In the genomic region with DNA sequence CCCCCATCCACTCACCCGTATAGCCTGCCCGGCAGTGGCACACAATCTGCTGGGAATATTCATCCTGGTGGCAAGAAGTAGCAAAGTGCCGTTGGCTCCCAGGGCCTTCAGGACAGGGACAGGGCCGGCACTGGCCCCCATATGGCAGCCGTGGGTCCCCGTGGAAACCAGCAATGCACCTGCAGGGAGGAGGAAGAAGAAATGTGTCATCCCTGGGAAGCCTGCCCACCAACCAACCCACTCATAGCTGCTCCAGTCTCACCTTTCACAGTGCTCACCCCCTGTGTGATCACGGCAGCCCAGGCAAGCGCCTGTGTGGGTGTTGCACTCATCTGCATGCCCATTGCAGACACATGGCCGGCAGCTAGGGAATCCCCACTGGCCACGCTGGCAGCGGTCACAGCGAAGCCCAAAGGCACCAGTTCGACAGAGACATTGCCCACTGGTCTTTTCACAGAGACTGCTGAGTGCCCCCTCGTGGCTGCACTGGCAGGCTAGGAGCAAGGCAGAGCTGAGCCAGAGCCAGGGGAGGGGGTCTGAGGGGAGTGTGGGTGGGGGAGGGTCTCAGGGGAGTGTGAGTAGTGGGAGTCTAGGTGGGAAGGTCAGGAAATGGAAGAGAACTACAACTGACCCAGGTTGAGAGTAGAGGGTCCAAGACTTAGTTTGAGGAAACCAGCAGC, we compare ENCODE assay signal across 2 cellular contexts.
TF ChIP-seq lines count a peak whose summit lies in the region.

No MANE protein-coding gene starts in this region.

TF ChIP-seq in SK-N-SH, 30 proteins besides CTCF, POLR2A, EP300 and RAD21:
- TF ChIP-seq, protein P1, sequence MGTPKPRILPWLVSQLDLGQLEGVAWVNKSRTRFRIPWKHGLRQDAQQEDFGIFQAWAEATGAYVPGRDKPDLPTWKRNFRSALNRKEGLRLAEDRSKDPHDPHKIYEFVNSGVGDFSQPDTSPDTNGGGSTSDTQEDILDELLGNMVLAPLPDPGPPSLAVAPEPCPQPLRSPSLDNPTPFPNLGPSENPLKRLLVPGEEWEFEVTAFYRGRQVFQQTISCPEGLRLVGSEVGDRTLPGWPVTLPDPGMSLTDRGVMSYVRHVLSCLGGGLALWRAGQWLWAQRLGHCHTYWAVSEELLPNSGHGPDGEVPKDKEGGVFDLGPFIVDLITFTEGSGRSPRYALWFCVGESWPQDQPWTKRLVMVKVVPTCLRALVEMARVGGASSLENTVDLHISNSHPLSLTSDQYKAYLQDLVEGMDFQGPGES (IDR thresholded peaks at IDR 0.05; ENCODE audit: low read depth, low read length): no peak
- TF ChIP-seq TEAD4 (IDR thresholded peaks at IDR 0.05; ENCODE audit: borderline replicate concordance, insufficient read depth): no peak
- no peak for TF ChIP-seq FOXM1 (IDR thresholded peaks at IDR 0.05; ENCODE audit: low read depth)
- no peak for TF ChIP-seq TCF12 (IDR thresholded peaks at IDR 0.05)
- TF ChIP-seq, protein P2, sequence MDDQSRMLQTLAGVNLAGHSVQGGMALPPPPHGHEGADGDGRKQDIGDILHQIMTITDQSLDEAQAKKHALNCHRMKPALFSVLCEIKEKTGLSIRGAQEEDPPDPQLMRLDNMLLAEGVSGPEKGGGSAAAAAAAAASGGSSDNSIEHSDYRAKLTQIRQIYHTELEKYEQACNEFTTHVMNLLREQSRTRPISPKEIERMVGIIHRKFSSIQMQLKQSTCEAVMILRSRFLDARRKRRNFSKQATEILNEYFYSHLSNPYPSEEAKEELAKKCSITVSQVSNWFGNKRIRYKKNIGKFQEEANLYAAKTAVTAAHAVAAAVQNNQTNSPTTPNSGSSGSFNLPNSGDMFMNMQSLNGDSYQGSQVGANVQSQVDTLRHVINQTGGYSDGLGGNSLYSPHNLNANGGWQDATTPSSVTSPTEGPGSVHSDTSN (IDR thresholded peaks at IDR 0.05): no peak
- no peak for TF ChIP-seq MXI1 (IDR thresholded peaks at IDR 0.05; ENCODE audit: low read depth, low read length)
- no peak for TF ChIP-seq SMC3 (IDR thresholded peaks at IDR 0.05; ENCODE audit: low read depth, low read length)
- TF ChIP-seq POLR2AphosphoS5 (IDR thresholded peaks at IDR 0.05; ENCODE audit: low read depth, low read length): no peak
- no peak for TF ChIP-seq EZH2phosphoT487 (IDR thresholded peaks at IDR 0.05; ENCODE audit: borderline replicate concordance, low read depth)
- TF ChIP-seq, protein P3, sequence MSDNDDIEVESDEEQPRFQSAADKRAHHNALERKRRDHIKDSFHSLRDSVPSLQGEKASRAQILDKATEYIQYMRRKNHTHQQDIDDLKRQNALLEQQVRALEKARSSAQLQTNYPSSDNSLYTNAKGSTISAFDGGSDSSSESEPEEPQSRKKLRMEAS (IDR thresholded peaks at IDR 0.05; ENCODE audit: low read depth): no peak
- no peak for TF ChIP-seq JUND (IDR thresholded peaks at IDR 0.05)
- no peak for TF ChIP-seq TAF1 (IDR thresholded peaks at IDR 0.05; ENCODE audit: borderline replicate concordance, low read depth, low read length)
- TF ChIP-seq YY1 (IDR thresholded peaks at IDR 0.05; ENCODE audit: low read depth): no peak
- TF ChIP-seq, protein P4, sequence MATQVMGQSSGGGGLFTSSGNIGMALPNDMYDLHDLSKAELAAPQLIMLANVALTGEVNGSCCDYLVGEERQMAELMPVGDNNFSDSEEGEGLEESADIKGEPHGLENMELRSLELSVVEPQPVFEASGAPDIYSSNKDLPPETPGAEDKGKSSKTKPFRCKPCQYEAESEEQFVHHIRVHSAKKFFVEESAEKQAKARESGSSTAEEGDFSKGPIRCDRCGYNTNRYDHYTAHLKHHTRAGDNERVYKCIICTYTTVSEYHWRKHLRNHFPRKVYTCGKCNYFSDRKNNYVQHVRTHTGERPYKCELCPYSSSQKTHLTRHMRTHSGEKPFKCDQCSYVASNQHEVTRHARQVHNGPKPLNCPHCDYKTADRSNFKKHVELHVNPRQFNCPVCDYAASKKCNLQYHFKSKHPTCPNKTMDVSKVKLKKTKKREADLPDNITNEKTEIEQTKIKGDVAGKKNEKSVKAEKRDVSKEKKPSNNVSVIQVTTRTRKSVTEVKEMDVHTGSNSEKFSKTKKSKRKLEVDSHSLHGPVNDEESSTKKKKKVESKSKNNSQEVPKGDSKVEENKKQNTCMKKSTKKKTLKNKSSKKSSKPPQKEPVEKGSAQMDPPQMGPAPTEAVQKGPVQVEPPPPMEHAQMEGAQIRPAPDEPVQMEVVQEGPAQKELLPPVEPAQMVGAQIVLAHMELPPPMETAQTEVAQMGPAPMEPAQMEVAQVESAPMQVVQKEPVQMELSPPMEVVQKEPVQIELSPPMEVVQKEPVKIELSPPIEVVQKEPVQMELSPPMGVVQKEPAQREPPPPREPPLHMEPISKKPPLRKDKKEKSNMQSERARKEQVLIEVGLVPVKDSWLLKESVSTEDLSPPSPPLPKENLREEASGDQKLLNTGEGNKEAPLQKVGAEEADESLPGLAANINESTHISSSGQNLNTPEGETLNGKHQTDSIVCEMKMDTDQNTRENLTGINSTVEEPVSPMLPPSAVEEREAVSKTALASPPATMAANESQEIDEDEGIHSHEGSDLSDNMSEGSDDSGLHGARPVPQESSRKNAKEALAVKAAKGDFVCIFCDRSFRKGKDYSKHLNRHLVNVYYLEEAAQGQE (IDR thresholded peaks at IDR 0.05; ENCODE audit: low read depth, low read length): no peak
- no peak for TF ChIP-seq CHD2 (IDR thresholded peaks at IDR 0.05; ENCODE audit: low read length, partially characterized antibody)

TF ChIP-seq in SK-N-SH treated with all-trans-retinoic acid at 6 μM for 48 hours, 23 proteins besides CTCF, POLR2A, EP300 and RAD21:
- TF ChIP-seq, protein P5, sequence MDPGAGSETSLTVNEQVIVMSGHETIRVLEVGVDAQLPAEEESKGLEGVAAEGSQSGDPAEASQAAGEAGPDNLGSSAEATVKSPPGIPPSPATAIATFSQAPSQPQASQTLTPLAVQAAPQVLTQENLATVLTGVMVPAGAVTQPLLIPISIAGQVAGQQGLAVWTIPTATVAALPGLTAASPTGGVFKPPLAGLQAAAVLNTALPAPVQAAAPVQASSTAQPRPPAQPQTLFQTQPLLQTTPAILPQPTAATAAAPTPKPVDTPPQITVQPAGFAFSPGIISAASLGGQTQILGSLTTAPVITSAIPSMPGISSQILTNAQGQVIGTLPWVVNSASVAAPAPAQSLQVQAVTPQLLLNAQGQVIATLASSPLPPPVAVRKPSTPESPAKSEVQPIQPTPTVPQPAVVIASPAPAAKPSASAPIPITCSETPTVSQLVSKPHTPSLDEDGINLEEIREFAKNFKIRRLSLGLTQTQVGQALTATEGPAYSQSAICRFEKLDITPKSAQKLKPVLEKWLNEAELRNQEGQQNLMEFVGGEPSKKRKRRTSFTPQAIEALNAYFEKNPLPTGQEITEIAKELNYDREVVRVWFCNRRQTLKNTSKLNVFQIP (CRISPR knock-in tag; IDR thresholded peaks at IDR 0.05; ENCODE audit: borderline replicate concordance, low read depth): no peak
- TF ChIP-seq OSR1 (CRISPR knock-in tag; IDR thresholded peaks at IDR 0.05) (no peak), ISL1 (CRISPR knock-in tag; IDR thresholded peaks at IDR 0.05) (no peak), ZFP30 (CRISPR knock-in tag; IDR thresholded peaks at IDR 0.05) (no peak), ZNF565 (CRISPR knock-in tag; conservative IDR thresholded peaks at IDR 0.05; ENCODE audit: low read depth) (no peak), SNAI2 (CRISPR knock-in tag; IDR thresholded peaks at IDR 0.05) (no peak), TOX (CRISPR knock-in tag; IDR thresholded peaks at IDR 0.05; ENCODE audit: borderline replicate concordance) (no peak), ZNF70 (CRISPR knock-in tag; IDR thresholded peaks at IDR 0.05) (no peak), ZFP3 (CRISPR knock-in tag; IDR thresholded peaks at IDR 0.05) (no peak), ARNTL (CRISPR knock-in tag; IDR thresholded peaks at IDR 0.05; ENCODE audit: borderline replicate concordance, low read depth) (no peak)
- TF ChIP-seq, protein P6, sequence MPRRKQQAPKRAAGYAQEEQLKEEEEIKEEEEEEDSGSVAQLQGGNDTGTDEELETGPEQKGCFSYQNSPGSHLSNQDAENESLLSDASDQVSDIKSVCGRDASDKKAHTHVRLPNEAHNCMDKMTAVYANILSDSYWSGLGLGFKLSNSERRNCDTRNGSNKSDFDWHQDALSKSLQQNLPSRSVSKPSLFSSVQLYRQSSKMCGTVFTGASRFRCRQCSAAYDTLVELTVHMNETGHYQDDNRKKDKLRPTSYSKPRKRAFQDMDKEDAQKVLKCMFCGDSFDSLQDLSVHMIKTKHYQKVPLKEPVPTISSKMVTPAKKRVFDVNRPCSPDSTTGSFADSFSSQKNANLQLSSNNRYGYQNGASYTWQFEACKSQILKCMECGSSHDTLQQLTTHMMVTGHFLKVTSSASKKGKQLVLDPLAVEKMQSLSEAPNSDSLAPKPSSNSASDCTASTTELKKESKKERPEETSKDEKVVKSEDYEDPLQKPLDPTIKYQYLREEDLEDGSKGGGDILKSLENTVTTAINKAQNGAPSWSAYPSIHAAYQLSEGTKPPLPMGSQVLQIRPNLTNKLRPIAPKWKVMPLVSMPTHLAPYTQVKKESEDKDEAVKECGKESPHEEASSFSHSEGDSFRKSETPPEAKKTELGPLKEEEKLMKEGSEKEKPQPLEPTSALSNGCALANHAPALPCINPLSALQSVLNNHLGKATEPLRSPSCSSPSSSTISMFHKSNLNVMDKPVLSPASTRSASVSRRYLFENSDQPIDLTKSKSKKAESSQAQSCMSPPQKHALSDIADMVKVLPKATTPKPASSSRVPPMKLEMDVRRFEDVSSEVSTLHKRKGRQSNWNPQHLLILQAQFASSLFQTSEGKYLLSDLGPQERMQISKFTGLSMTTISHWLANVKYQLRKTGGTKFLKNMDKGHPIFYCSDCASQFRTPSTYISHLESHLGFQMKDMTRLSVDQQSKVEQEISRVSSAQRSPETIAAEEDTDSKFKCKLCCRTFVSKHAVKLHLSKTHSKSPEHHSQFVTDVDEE (CRISPR knock-in tag; IDR thresholded peaks at IDR 0.05): no peak
- TF ChIP-seq, protein P7, sequence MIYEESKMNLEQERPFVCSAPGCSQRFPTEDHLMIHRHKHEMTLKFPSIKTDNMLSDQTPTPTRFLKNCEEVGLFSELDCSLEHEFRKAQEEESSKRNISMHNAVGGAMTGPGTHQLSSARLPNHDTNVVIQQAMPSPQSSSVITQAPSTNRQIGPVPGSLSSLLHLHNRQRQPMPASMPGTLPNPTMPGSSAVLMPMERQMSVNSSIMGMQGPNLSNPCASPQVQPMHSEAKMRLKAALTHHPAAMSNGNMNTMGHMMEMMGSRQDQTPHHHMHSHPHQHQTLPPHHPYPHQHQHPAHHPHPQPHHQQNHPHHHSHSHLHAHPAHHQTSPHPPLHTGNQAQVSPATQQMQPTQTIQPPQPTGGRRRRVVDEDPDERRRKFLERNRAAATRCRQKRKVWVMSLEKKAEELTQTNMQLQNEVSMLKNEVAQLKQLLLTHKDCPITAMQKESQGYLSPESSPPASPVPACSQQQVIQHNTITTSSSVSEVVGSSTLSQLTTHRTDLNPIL (CRISPR knock-in tag; IDR thresholded peaks at IDR 0.05; ENCODE audit: low read depth): no peak
